13 cellular contexts compared by ENCODE assay signal in genomic region chr4:70778888-70779422, GRCh38. TPM values are rescaled to one million over a fixed set of nuclear protein-coding genes. Genes with fewer than 3 reads are reported as not detected.
DNase-seq lines count a peak whose midpoint lies in the region; ATAC-seq and TF ChIP-seq lines count a peak whose summit lies in the region.
"Had no signal": no experiment of that assay in that cellular context is flagged by ENCODE, and none has a peak within 500 bp of the region (broad histone marks: within the 10 kb centered on the region; RNA-seq: fewer than 3 reads in every experiment).

No MANE protein-coding gene starts in this region.

- H3K27me3 ChIP-seq in ascending aorta (no peaks in the 10 kb centered on the region), thyroid gland (no peaks in the 10 kb centered on the region), BE2C (no peaks in the 10 kb centered on the region)
- H3K27me3 ChIP-seq: MG63 had no signal

- H3K4me1 Mint-ChIP-seq in HFFc6 (ENCODE audit: low read depth) = peaks cover 8% of the 10 kb centered on the region

- TF ChIP-seq CTCF in HFFc6 (IDR thresholded peaks at IDR 0.05) (no peak), ascending aorta (IDR thresholded peaks at IDR 0.05) (no peak), thyroid gland (IDR thresholded peaks at IDR 0.05) (no peak), BE2C (IDR thresholded peaks at IDR 0.05; ENCODE audit: low read depth, low read length) (no peak)

- no peak for ATAC-seq in esophagus mucosa
- ATAC-seq in GM18873 (IDR thresholded peaks at IDR 0.05; ENCODE audit: low FRiP score, unreplicated experiment) = no peak

- no peaks in the 10 kb centered on the region for H3K9me3 Mint-ChIP-seq in HFFc6
- H3K9me3 Mint-ChIP-seq: stimulated activated naive CD8-positive, alpha-beta T cell treated with anti-CD3 and anti-CD28 coated beads, Interleukin-15, Interleukin-2, amounts not matched to agents 100 ng/mL and 50 ng/mL, for 24 hours had no signal

- H3K4me1 ChIP-seq in ascending aorta = peaks cover 0 to 6% of the 10 kb centered on the region in 2 donors
- peaks cover 0 to 10% of the 10 kb centered on the region in 2 donors for H3K4me1 ChIP-seq in thyroid gland
- H3K4me1 ChIP-seq in BE2C = no peaks in the 10 kb centered on the region

- no peak overlapping the region for H3K4me3 Mint-ChIP-seq in HFFc6
- H3K4me3 Mint-ChIP-seq: stimulated activated naive CD8-positive, alpha-beta T cell treated with anti-CD3 and anti-CD28 coated beads, Interleukin-15, Interleukin-2, amounts not matched to agents 100 ng/mL and 50 ng/mL, for 24 hours had no signal

- peaks cover 20 to 46% of the 10 kb centered on the region in 2 donors for H3K36me3 ChIP-seq in ascending aorta
- peaks cover 19 to 22% of the 10 kb centered on the region in 2 donors for H3K36me3 ChIP-seq in thyroid gland
- peaks cover 20% of the 10 kb centered on the region for H3K36me3 ChIP-seq in BE2C
- H3K36me3 ChIP-seq: MG63 had no signal

- H3K9me3 ChIP-seq in ascending aorta (no peaks in the 10 kb centered on the region), thyroid gland (no peaks in the 10 kb centered on the region), BE2C (no peaks in the 10 kb centered on the region)
- H3K9me3 ChIP-seq: MG63 had no signal

- DNase-seq in HFFc6 (peak; percentile 62), ascending aorta (ENCODE audit: low spot score in 2 of 2) (no peak), iris pigment epithelial cell (ENCODE audit: low read depth) (peak; percentile 95), thyroid gland (peak; percentile 74 to 75), BE2C (no peak)
- DNase-seq: DND-41; MG63; NCI-H446 treated with DMSO at 0.1 percent for 48 hours; nucleus accumbens; stimulated activated CD4-positive, alpha-beta T cell treated with anti-CD3 and anti-CD28 coated beads, Interleukin-4, amount 100 ng/mL, for 24 hours had no signal

- intact Hi-C loops in ascending aorta (cut with DNase I) (no loop called here), thyroid gland (cut with DNase I) (no loop called here)

- 42 to 54% methylated on average over 5 of the region's 5 CpGs for WGBS in thyroid gland, 2 donors

- H3K27ac ChIP-seq in ascending aorta = peak overlapping the region; percentile 10 to 55
- peak overlapping the region; percentile 42 to 81 (median 69) for H3K27ac ChIP-seq in thyroid gland

- no peak for TF ChIP-seq POLR2A in thyroid gland (IDR thresholded peaks at IDR 0.05)

- no peaks in the 10 kb centered on the region for H3K36me3 Mint-ChIP-seq in HFFc6 (ENCODE audit: low read depth)

- H3K27me3 Mint-ChIP-seq in HFFc6 (ENCODE audit: insufficient read depth) = no peaks in the 10 kb centered on the region
- H3K27me3 Mint-ChIP-seq: stimulated activated naive CD8-positive, alpha-beta T cell treated with anti-CD3 and anti-CD28 coated beads, Interleukin-15, Interleukin-2, amounts not matched to agents 100 ng/mL and 50 ng/mL, for 24 hours had no signal

- H3K4me3 ChIP-seq in ascending aorta (no peak overlapping the region), thyroid gland (replicated peaks in 1 of 3) (no peak overlapping the region), BE2C (ENCODE audit: low read depth, low read length) (no peak overlapping the region)
- H3K4me3 ChIP-seq: MG63 had no signal

- H3K27ac Mint-ChIP-seq in HFFc6 = peak overlapping the region; percentile 38
- H3K27ac Mint-ChIP-seq: stimulated activated naive CD8-positive, alpha-beta T cell treated with anti-CD3 and anti-CD28 coated beads, Interleukin-15, Interleukin-2, amounts not matched to agents 100 ng/mL and 50 ng/mL, for 24 hours had no signal

RNA-seq across cellular contexts. Expression of gene RUFY3, which starts 57.2 kb away (rescaled TPM):
- total RNA-seq in HFFc6 (2021; fragmentation: NEBNext Ultra II Directional; extraction: Animal tissue kit (Norgen Biotek cat#: 25700)) = 10 to 100 TPM; 35.7 to 44.8 (median 38.4) TPM
- 11.7 TPM for total RNA-seq in ascending aorta
- total RNA-seq in thyroid gland = 100 to 1,000 TPM; 148 to 242 (median 155) TPM
- total RNA-seq in esophagus mucosa = 43.1 TPM
- 43.0 TPM for polyA plus RNA-seq in BE2C (2012; ENCODE audit: insufficient read depth, insufficient read length, low read depth)

Comparison
In these comparisons a context has a peak if more than half of its experiments do, and no peak if none do; other contexts are left out.
1. DNase-seq: peak in HFFc6 (single experiment), iris pigment epithelial cell (single experiment) and thyroid gland (2 of 2); none in ascending aorta (0 of 2) and BE2C (single experiment).